In genomic region chr10:111035542-111035941, GRCh38 we compare ENCODE assay signal across 16 cellular contexts. TPM values are rescaled to one million over a fixed set of nuclear protein-coding genes. Genes with fewer than 3 reads are reported as not detected.
"Had no signal": no experiment of that assay in that cellular context is flagged by ENCODE, and none has a peak within 500 bp of the region (broad histone marks: within the 10 kb centered on the region; RNA-seq: fewer than 3 reads in every experiment).

No MANE protein-coding gene starts in this region.

- H3K27ac ChIP-seq: epithelial cell of prostate, psoas muscle, right lobe of liver, stomach, testis, upper lobe of left lung had no signal

- H3K36me3 ChIP-seq: right lobe of liver, upper lobe of left lung had no signal

- ATAC-seq: activated CD8-positive, alpha-beta T cell treated with anti-CD3 and anti-CD28 coated beads for 36 hours; activated T-cell treated with anti-CD3 and anti-CD28 coated beads, Interleukin-2, amount 50 U/mL, for 4 hours; psoas muscle; right lobe of liver; WTC11 had no signal

- DNase-seq: activated CD4-positive, alpha-beta T cell treated with anti-CD3 and anti-CD28 coated beads for 48 hours; activated CD8-positive, alpha-beta T cell treated with anti-CD3 and anti-CD28 coated beads for 36 hours; activated effector memory CD4-positive, alpha-beta T cell treated with Interleukin-2 at 50 U/mL for 16 hours; activated T-cell treated with anti-CD3 and anti-CD28 coated beads, Interleukin-2, amount 50 U/mL, for 4 hours; hypothalamus; nephron progenitor cell; occipital lobe; psoas muscle; right lobe of liver; stimulated activated CD4-positive, alpha-beta T cell treated with anti-CD3 and anti-CD28 coated beads, Interleukin-1b, Interleukin-23, amount 100 ng/mL, for 48 hours; stomach; testis; upper lobe of left lung had no signal

- H3K9me3 ChIP-seq: testis had no signal

- H3K4me3 ChIP-seq: psoas muscle, right lobe of liver, stomach, testis, upper lobe of left lung had no signal

- H3K27me3 ChIP-seq: right lobe of liver, stomach, testis, upper lobe of left lung had no signal

- H3K4me1 ChIP-seq: psoas muscle, right lobe of liver, stomach, testis, upper lobe of left lung had no signal

RNA-seq across cellular contexts. Expression of gene ADRA2A, which starts 41.3 kb away (rescaled TPM):
- total RNA-seq: dermis microvascular lymphatic vessel endothelial cell had no signal
